In the genomic region with DNA sequence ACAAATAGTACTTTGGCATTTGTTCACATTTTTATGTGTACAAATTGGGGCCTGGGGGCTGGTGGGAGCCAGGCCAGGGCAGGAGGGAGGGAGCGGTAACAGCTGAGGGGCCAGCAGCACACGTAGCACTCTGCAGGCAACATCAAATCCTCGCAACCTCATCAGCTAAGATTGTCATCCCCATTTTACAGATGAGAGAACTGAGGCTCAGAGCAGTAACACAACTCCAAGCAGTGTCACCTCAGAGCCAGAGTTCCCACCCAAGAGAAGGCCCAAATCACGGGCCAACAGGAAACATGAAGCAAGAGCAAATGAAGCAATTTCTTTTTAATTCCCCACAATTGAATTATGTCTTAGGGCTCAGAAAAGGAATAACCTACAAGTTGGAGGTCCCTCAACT, we compare ENCODE assay signal across 12 cellular contexts. TPM values are rescaled to one million over a fixed set of nuclear protein-coding genes. Genes with fewer than 3 reads are reported as not detected.
A peak's percentile ranks its signal among the peaks of the same experiment; 100 is the strongest.
DNase-seq lines count a peak whose midpoint lies in the region; ATAC-seq and TF ChIP-seq lines count a peak whose summit lies in the region.
"Had no signal": no experiment of that assay in that cellular context is flagged by ENCODE, and none has a peak within 500 bp of the region (broad histone marks: within the 10 kb centered on the region; RNA-seq: fewer than 3 reads in every experiment).

No MANE protein-coding gene starts in this region.

- H3K79me1 ChIP-seq in trophoblast cell (ENCODE audit: low read length): peaks cover 9% of the 10 kb centered on the region

- no peaks in the 10 kb centered on the region for H3K9me3 ChIP-seq in CD4-positive, CD25-positive, alpha-beta regulatory T cell (ENCODE audit: control insufficient read depth in 2 of 2, low read length in 2 of 2)
- no peaks in the 10 kb centered on the region for H3K9me3 ChIP-seq in WERI-Rb-1 (ENCODE audit: severe bottlenecking)
- H3K9me3 ChIP-seq in trophoblast cell (ENCODE audit: insufficient read depth, low read depth, low read length): peaks cover 2% of the 10 kb centered on the region
- H3K9me3 ChIP-seq: upper lobe of left lung had no signal

- peaks cover 4% of the 10 kb centered on the region for H3K36me3 Mint-ChIP-seq in CD4-positive, CD25-positive, alpha-beta regulatory T cell

- no peak for ATAC-seq in CD4-positive, CD25-positive, alpha-beta regulatory T cell (ENCODE audit: low read depth in 2 of 2)
- ATAC-seq in HG03442 (IDR thresholded peaks at IDR 0.05; ENCODE audit: unreplicated experiment) (no peak), GM21390 (IDR thresholded peaks at IDR 0.05; ENCODE audit: unreplicated experiment) (no peak), HG03520 (IDR thresholded peaks at IDR 0.05; ENCODE audit: unreplicated experiment) (no peak)

- no peak overlapping the region for H3K9ac ChIP-seq in trophoblast cell (ENCODE audit: low read length)

- no peak overlapping the region for H2AFZ ChIP-seq in trophoblast cell (ENCODE audit: insufficient read depth, low read length, poor library complexity)

- H2AK5ac ChIP-seq in trophoblast cell (ENCODE audit: low read length): no peak overlapping the region

- no peak for DNase-seq in CD4-positive, CD25-positive, alpha-beta regulatory T cell
- no peak for DNase-seq in WERI-Rb-1
- DNase-seq in fibroblast of pulmonary artery (ENCODE audit: low read depth): peak; percentile 70
- no peak for DNase-seq in trophoblast cell
- DNase-seq in COLO829 (ENCODE audit: low spot score): no peak
- DNase-seq: NCI-H1417, NCI-H524 treated with DMSO at 0.1 percent for 48 hours, T-helper 9 cell, upper lobe of left lung had no signal

- peak overlapping the region in 2 of 3 donors; percentile 17 to 59 for H3K27ac Mint-ChIP-seq in CD4-positive, CD25-positive, alpha-beta regulatory T cell

- H4K8ac ChIP-seq in trophoblast cell (ENCODE audit: low read depth, low read length): no peak overlapping the region

- no peaks in the 10 kb centered on the region for H3K27me3 Mint-ChIP-seq in CD4-positive, CD25-positive, alpha-beta regulatory T cell

- H3K79me2 ChIP-seq in trophoblast cell (ENCODE audit: control insufficient read depth, insufficient read depth, low read length, poor library complexity): peaks cover 13% of the 10 kb centered on the region

- no peaks in the 10 kb centered on the region for H3K9me3 Mint-ChIP-seq in CD4-positive, CD25-positive, alpha-beta regulatory T cell

- peaks cover 0 to 86% (median 61%) of the 10 kb centered on the region in 4 donors for H3K4me1 Mint-ChIP-seq in CD4-positive, CD25-positive, alpha-beta regulatory T cell

- H2BK12ac ChIP-seq in trophoblast cell (ENCODE audit: low read length): peak overlapping the region; percentile 10

- no peak overlapping the region for H3K23ac ChIP-seq in trophoblast cell (ENCODE audit: low read length)

- no peak overlapping the region for H3K4me2 ChIP-seq in trophoblast cell (ENCODE audit: low read length)

- no peaks in the 10 kb centered on the region for H3K36me3 ChIP-seq in CD4-positive, CD25-positive, alpha-beta regulatory T cell (ENCODE audit: control insufficient read depth, insufficient read depth, low read length)
- H3K36me3 ChIP-seq in WERI-Rb-1 (no peaks in the 10 kb centered on the region), trophoblast cell (ENCODE audit: control insufficient read depth in 1 of 2, insufficient read depth in 2 of 2, low read length in 2 of 2) (peaks cover 5 to 9% of the 10 kb centered on the region in 2 experiments)
- H3K36me3 ChIP-seq: upper lobe of left lung had no signal

- no peaks in the 10 kb centered on the region for H3K27me3 ChIP-seq in CD4-positive, CD25-positive, alpha-beta regulatory T cell (ENCODE audit: control insufficient read depth, insufficient read depth, low read length)
- no peaks in the 10 kb centered on the region for H3K27me3 ChIP-seq in WERI-Rb-1 (ENCODE audit: insufficient read depth, low read depth, severe bottlenecking)
- H3K27me3 ChIP-seq in trophoblast cell (ENCODE audit: insufficient read depth, low read length): no peaks in the 10 kb centered on the region
- H3K27me3 ChIP-seq: upper lobe of left lung had no signal

- H3K4me1 ChIP-seq in CD4-positive, CD25-positive, alpha-beta regulatory T cell (ENCODE audit: control insufficient read depth, insufficient read depth, low read length, poor library complexity, severe bottlenecking): peaks cover 82% of the 10 kb centered on the region
- peaks cover 37 to 60% of the 10 kb centered on the region in 2 experiments for H3K4me1 ChIP-seq in trophoblast cell (ENCODE audit: control insufficient read depth in 1 of 2, insufficient read depth in 2 of 2, low read length in 2 of 2)

- no peak overlapping the region for H4K12ac ChIP-seq in trophoblast cell (ENCODE audit: low read depth, low read length)

- peak overlapping the region; percentile 34 for H3K18ac ChIP-seq in trophoblast cell (ENCODE audit: low read length)

- H3K27ac ChIP-seq in CD4-positive, CD25-positive, alpha-beta regulatory T cell (ENCODE audit: insufficient read depth, low read length, poor library complexity, severe bottlenecking): no peak overlapping the region
- H3K27ac ChIP-seq in WERI-Rb-1 (peak overlapping the region; percentile 43; the same call in 1 of the 2 replicates), trophoblast cell (ENCODE audit: low read depth, low read length) (no peak overlapping the region)

- H3K14ac ChIP-seq in trophoblast cell (ENCODE audit: low read length): no peak overlapping the region

- TF ChIP-seq CTCF in WERI-Rb-1 (IDR thresholded peaks at IDR 0.05; ENCODE audit: low read depth, low read length) (no peak), fibroblast of pulmonary artery (IDR thresholded peaks at IDR 0.05; ENCODE audit: low read length, missing control alignments) (no peak)

- peak overlapping the region; percentile 35 for H3K4ac ChIP-seq in trophoblast cell (ENCODE audit: low read depth, low read length)

- H4K91ac ChIP-seq in trophoblast cell (ENCODE audit: low read depth, low read length): no peak overlapping the region

- no peak overlapping the region for H2BK5ac ChIP-seq in trophoblast cell (ENCODE audit: low read depth, low read length, poor library complexity)

- H3K4me3 ChIP-seq in CD4-positive, CD25-positive, alpha-beta regulatory T cell (ENCODE audit: low read depth, low read length): no peak overlapping the region
- H3K4me3 ChIP-seq in WERI-Rb-1 (ENCODE audit: low read depth, low read length) (no peak overlapping the region), fibroblast of pulmonary artery (replicated peaks; ENCODE audit: low read depth, low read length) (no peak overlapping the region), trophoblast cell (ENCODE audit: low read depth, low read length) (no peak overlapping the region)
- H3K4me3 ChIP-seq: upper lobe of left lung had no signal

- WGBS in trophoblast cell (ENCODE audit: extremely low coverage, insufficient coverage, insufficient read length): no CpG with 5 or more reads among the region's 4 CpGs

- H2BK120ac ChIP-seq in trophoblast cell (ENCODE audit: insufficient read depth, low read length, poor library complexity): no peak overlapping the region

- H3K4me3 Mint-ChIP-seq in CD4-positive, CD25-positive, alpha-beta regulatory T cell: no peak overlapping the region

RNA-seq across cellular contexts. Expression of gene IFFO2, which starts 14.1 kb away (rescaled TPM):
- 101 TPM for total RNA-seq in CD4-positive, CD25-positive, alpha-beta regulatory T cell
- polyA plus RNA-seq in CD4-positive, CD25-positive, alpha-beta regulatory T cell: 1 to 10 TPM; 1.4 to 4.7 (median 2.9) TPM
- 18.2 and 19.5 TPM in 2 replicates for polyA plus RNA-seq in trophoblast cell (2013)

RNA-seq across cellular contexts. Expression of gene ALDH4A1, which starts 40.0 kb away (rescaled TPM):
- total RNA-seq in CD4-positive, CD25-positive, alpha-beta regulatory T cell: 1.4 TPM
- polyA plus RNA-seq in CD4-positive, CD25-positive, alpha-beta regulatory T cell: 1 to 10 TPM; 1.0 to 2.0 (median 1.5) TPM
- polyA plus RNA-seq in trophoblast cell (2013): 34.2 and 35.7 TPM in 2 replicates
